Comparison of ENCODE assay signal across 26 cellular contexts in genomic region chrX:18649498-18649951, GRCh38. TPM values are rescaled to one million over a fixed set of nuclear protein-coding genes. Genes with fewer than 3 reads are reported as not detected.
DNase-seq lines count a peak whose midpoint lies in the region; ATAC-seq, FAIRE-seq and TF ChIP-seq lines count a peak whose summit lies in the region.
"Had no signal": no experiment of that assay in that cellular context is flagged by ENCODE, and none has a peak within 500 bp of the region (broad histone marks: within the 10 kb centered on the region; RNA-seq: fewer than 3 reads in every experiment).

No MANE protein-coding gene starts in this region.

- no peak overlapping the region for H2BK15ac ChIP-seq in H1 (ENCODE audit: low read length)
- H2BK15ac ChIP-seq in mesendoderm (replicated peaks; ENCODE audit: low read depth): no peak overlapping the region

- TF ChIP-seq RAD21 in H1 (IDR thresholded peaks at IDR 0.05 in 1 of 2, conservative IDR thresholded peaks at IDR 0.05 in 1 of 2; ENCODE audit: low read depth in 2 of 2, low read length in 2 of 2): no peak

- H2BK5ac ChIP-seq in H1 (ENCODE audit: low read depth, low read length): no peak overlapping the region
- no peak overlapping the region for H2BK5ac ChIP-seq in mesendoderm (ENCODE audit: low read length)

- H2BK20ac ChIP-seq in H1 (ENCODE audit: low read length): no peak overlapping the region

- TF ChIP-seq POLR2A in H1 (IDR thresholded peaks at IDR 0.05; ENCODE audit: control extremely low read depth in 1 of 2, low read depth in 2 of 2, low read length in 2 of 2): no peak
- peak in 1 of 4 donors; percentile 29 for TF ChIP-seq POLR2A in upper lobe of left lung (IDR thresholded peaks at IDR 0.05)

- H3K4me3 ChIP-seq in H1 (ENCODE audit: extremely low read depth in 1 of 4, insufficient read depth in 2 of 4, low read depth in 3 of 4, low read length in 4 of 4): peak overlapping the region in 1 of 4 experiments; percentile 36; a peak in 2 of 8 replicates
- no peak overlapping the region for H3K4me3 ChIP-seq in mesendoderm (ENCODE audit: low read length)
- H3K4me3 ChIP-seq in upper lobe of left lung: no peak overlapping the region
- H3K4me3 ChIP-seq: uterus had no signal

- no peaks in the 10 kb centered on the region for H3K36me3 ChIP-seq in H1 (ENCODE audit: control insufficient read depth in 2 of 4, insufficient read depth in 4 of 4, low read length in 3 of 4)
- H3K36me3 ChIP-seq in mesendoderm (ENCODE audit: control insufficient read depth, insufficient read depth, low read length): no peaks in the 10 kb centered on the region
- H3K36me3 ChIP-seq in upper lobe of left lung: no peaks in the 10 kb centered on the region
- H3K36me3 ChIP-seq: uterus had no signal

- no peak overlapping the region for H3K4ac ChIP-seq in H1 (replicated peaks; ENCODE audit: insufficient read length, low read depth, low read length)
- H3K4ac ChIP-seq in mesendoderm (ENCODE audit: low read depth, low read length): no peak overlapping the region

- no peak overlapping the region for H3K9ac ChIP-seq in H1 (replicated peaks in 1 of 4; ENCODE audit: extremely low read depth in 1 of 4, low read depth in 3 of 4, low read length in 3 of 4)
- H3K9ac ChIP-seq in mesendoderm (ENCODE audit: low read length): no peak overlapping the region
- H3K9ac ChIP-seq: KMS-11 had no signal

- H2AFZ ChIP-seq in H1 (ENCODE audit: low read length): peak overlapping the region; percentile 2; the same call in 1 of the 2 replicates

- ATAC-seq in upper lobe of left lung (ENCODE audit: low FRiP score in 2 of 2) (peak in 1 of 2 donors; percentile 86), GM18867 (IDR thresholded peaks at IDR 0.05; ENCODE audit: unreplicated experiment) (no peak), GM21447 (IDR thresholded peaks at IDR 0.05; ENCODE audit: unreplicated experiment) (no peak)
- ATAC-seq: naive thymus-derived CD8-positive, alpha-beta T cell; Panc1; T-helper 17 cell had no signal

- H4K8ac ChIP-seq in H1 (ENCODE audit: extremely low read depth, insufficient read depth, low read length) (no peak overlapping the region), mesendoderm (ENCODE audit: low read depth, low read length) (no peak overlapping the region)

- CTCF ChIA-PET in H1 (lab: Charles Lee; ENCODE audit: partially characterized antibody): interaction anchor here (1.6 kb wide), 1 partner anchor 27 kb away, joined by 3 read pairs; no protein-coding TSS in a partner anchor

- FAIRE-seq in H1 (lab: Jason Lieb, UNC): peak; percentile 48
- FAIRE-seq: D721Med, frontal cortex had no signal

- no peaks in the 10 kb centered on the region for H3K27me3 ChIP-seq in H1 (replicated peaks in 1 of 4; ENCODE audit: control insufficient read depth in 3 of 4, extremely low read depth in 1 of 4, insufficient read depth in 3 of 4, low read length in 3 of 4)
- no peaks in the 10 kb centered on the region for H3K27me3 ChIP-seq in mesendoderm (ENCODE audit: insufficient read depth, low read length, poor library complexity)
- H3K27me3 ChIP-seq in upper lobe of left lung: no peaks in the 10 kb centered on the region
- H3K27me3 ChIP-seq: uterus had no signal

- H3K23ac ChIP-seq in H1 (ENCODE audit: insufficient read length) (no peak overlapping the region), mesendoderm (ENCODE audit: low read length) (no peak overlapping the region)

- DNase-seq in NCI-H82 (lab: John Stamatoyannopoulos, UW) (peak; percentile 63), NCI-H82 treated with DMSO at 0.1 percent for 48 hours (lab: John Stamatoyannopoulos, UW; ENCODE audit: unreplicated experiment) (no peak), H1 (ENCODE audit: low read depth in 1 of 2, low spot score in 2 of 2) (peak in 1 of 2 experiments; percentile 49), mesendoderm (peak; percentile 32), upper lobe of left lung (peak; percentile 53 to 65), NCI-H2081 treated with DMSO at 0.1 percent for 48 hours (lab: John Stamatoyannopoulos, UW) (no peak)
- DNase-seq: activated CD8-positive, alpha-beta memory T cell treated with anti-CD3 and anti-CD28 coated beads, Interleukin-2, amount 50 U/mL, for 4 hours; activated naive CD8-positive, alpha-beta T cell treated with anti-CD3 and anti-CD28 coated beads for 36 hours; HCEC 1CT; naive thymus-derived CD8-positive, alpha-beta T cell; NCI-H146; NCI-H226; posterior cingulate gyrus; T-helper 17 cell; uterus had no signal

- H3K4me1 ChIP-seq in H1 (replicated peaks in 1 of 4; ENCODE audit: control insufficient read depth in 3 of 4, insufficient read depth in 4 of 4, low read length in 3 of 4): peaks cover 0 to 6% (median 3%) of the 10 kb centered on the region in 4 experiments; a peak in 6 of 7 replicates
- no peaks in the 10 kb centered on the region for H3K4me1 ChIP-seq in mesendoderm (ENCODE audit: control insufficient read depth, low read depth, low read length)
- H3K4me1 ChIP-seq in upper lobe of left lung: no peaks in the 10 kb centered on the region
- H3K4me1 ChIP-seq: uterus had no signal

- H4K20me1 ChIP-seq in H1 (replicated peaks in 1 of 2; ENCODE audit: control insufficient read depth in 1 of 2, insufficient read depth in 2 of 2, low read length in 2 of 2): no peaks in the 10 kb centered on the region

- no peak overlapping the region for H3K56ac ChIP-seq in H1 (replicated peaks; ENCODE audit: insufficient read length, low read depth, low read length)
- H3K56ac ChIP-seq in mesendoderm (ENCODE audit: low read length): no peak overlapping the region

- H3K18ac ChIP-seq in H1 (ENCODE audit: extremely low read depth, low read length): no peak overlapping the region
- no peak overlapping the region for H3K18ac ChIP-seq in mesendoderm (ENCODE audit: low read length)

- H3K79me2 ChIP-seq in H1 (ENCODE audit: control insufficient read depth in 1 of 2, insufficient read depth in 2 of 2, low read length in 2 of 2) (no peaks in the 10 kb centered on the region), mesendoderm (ENCODE audit: control insufficient read depth, insufficient read depth, low read length) (no peaks in the 10 kb centered on the region)

- no peaks in the 10 kb centered on the region for H3K23me2 ChIP-seq in H1 (ENCODE audit: low read depth, low read length)

- H2AK5ac ChIP-seq in H1 (ENCODE audit: low read depth, low read length): no peak overlapping the region
- H2AK5ac ChIP-seq in mesendoderm (ENCODE audit: low read length): no peak overlapping the region

- H3K9me3 ChIP-seq in H1 (ENCODE audit: insufficient read depth in 2 of 2, low read depth in 1 of 2, low read length in 1 of 2) (no peaks in the 10 kb centered on the region), upper lobe of left lung (no peaks in the 10 kb centered on the region)
- H3K9me3 ChIP-seq: uterus had no signal

- H3K27ac ChIP-seq in H1 (ENCODE audit: low read depth, low read length) (no peak overlapping the region), mesendoderm (ENCODE audit: low read depth, low read length) (no peak overlapping the region), upper lobe of left lung (peak overlapping the region; percentile 4 to 80 (median 32))
- H3K27ac ChIP-seq: C4-2B, KMS-11, uterus had no signal

- no peak for TF ChIP-seq EP300 in H1 (IDR thresholded peaks at IDR 0.05; ENCODE audit: borderline replicate concordance in 1 of 2, low read depth in 2 of 2, low read length in 2 of 2)
- TF ChIP-seq EP300 in upper lobe of left lung (IDR thresholded peaks at IDR 0.05): peak in 1 of 4 donors; percentile 22

- H2BK120ac ChIP-seq in H1 (replicated peaks; ENCODE audit: low read depth, low read length) (no peak overlapping the region), mesendoderm (ENCODE audit: low read depth, low read length) (no peak overlapping the region)

- POLR2A ChIA-PET in H1 (lab: Charles Lee; ENCODE audit: partially characterized antibody): interaction anchor here (1.3 kb wide), 1 partner anchor 9 kb away, joined by 5 read pairs; no protein-coding TSS in a partner anchor

- no peak overlapping the region for H4K91ac ChIP-seq in H1 (replicated peaks; ENCODE audit: insufficient read length, low read length)

- no peak overlapping the region for H2BK12ac ChIP-seq in H1 (ENCODE audit: low read depth, low read length)

- H3K14ac ChIP-seq in H1 (ENCODE audit: insufficient read length): no peak overlapping the region

- TF ChIP-seq CTCF in H1 (IDR thresholded peaks at IDR 0.05; ENCODE audit: control extremely low read depth in 1 of 3, insufficient read depth in 1 of 3, low read depth in 1 of 3, low read length in 3 of 3) (no peak), upper lobe of left lung (IDR thresholded peaks at IDR 0.05) (no peak)

- H3K79me1 ChIP-seq in H1 (ENCODE audit: low read depth, low read length): no peaks in the 10 kb centered on the region
- no peaks in the 10 kb centered on the region for H3K79me1 ChIP-seq in mesendoderm (ENCODE audit: low read length)

- 18% methylated on average over 8 of the region's 9 CpGs; no CpG with 5 or more reads in 1 of the 2 experiments for WGBS in H1 (ENCODE audit: extremely low coverage in 1 of 2, insufficient coverage in 1 of 2, insufficient read length in 1 of 2, insufficient replicate concordance in 2 of 2, low coverage in 1 of 2, low lambda C conversion rate in 2 of 2, missing lambda C conversion rate in 1 of 2), 2 experiments
- no CpG with 5 or more reads among the region's 9 CpGs for WGBS in mesendoderm (ENCODE audit: extremely low coverage, insufficient coverage, low lambda C conversion rate)
- 55 to 59% methylated on average over 4 to 9 of the region's 9 CpGs for WGBS in upper lobe of left lung, 2 donors

- peak overlapping the region; percentile 26 to 49; a peak in 3 of 4 replicates for H3K4me2 ChIP-seq in H1 (ENCODE audit: insufficient read depth in 1 of 2, low read depth in 2 of 2, low read length in 2 of 2)
- H3K4me2 ChIP-seq in mesendoderm (ENCODE audit: low read length): no peak overlapping the region
- H3K4me2 ChIP-seq: KMS-11 had no signal

- H4K5ac ChIP-seq in H1 (ENCODE audit: insufficient read length, low read depth, low read length) (no peak overlapping the region), mesendoderm (ENCODE audit: low read length) (no peak overlapping the region)

RNA-seq across cellular contexts. Expression of gene RS1, which starts 22.4 kb away (rescaled TPM):
- total RNA-seq in H1 (2021; fragmentation: NEBNext Ultra II Directional; extraction: Animal tissue kit (Norgen Biotek cat#: 25700)): 0.15 TPM in 1 of 2 replicates, not detected in the other
- 0.02 and 0.03 TPM in 2 replicates for polyA plus RNA-seq in H1 (2011; rRNA removed)
- 0.05 TPM for polyA plus RNA-seq in H1 (2011; cell fraction: cytosol; rRNA removed)
- 0.03 TPM for polyA plus RNA-seq in H1 (2011; cell fraction: nucleus; rRNA removed)
- 0.07 to 0.19 TPM (median 0.14 TPM) in 4 replicates for polyA plus RNA-seq in H1 (2012, experiment 1 of 2)
- polyA plus RNA-seq in H1 (2012, experiment 2 of 2): not detected
- not detected for polyA plus RNA-seq in H1 (2013, experiment 1 of 2)
- polyA plus RNA-seq in H1 (2013, experiment 2 of 2): 0.04 TPM
- 0.16 TPM in 1 of 2 replicates, not detected in the other for polyA minus RNA-seq in H1 (2011; rRNA and poly(A)+ RNA removed)
- not detected for polyA minus RNA-seq in H1 (2011; cell fraction: cytosol; rRNA and poly(A)+ RNA removed)
- polyA minus RNA-seq in H1 (2011; cell fraction: nucleus; rRNA and poly(A)+ RNA removed): not detected
- polyA plus RNA-seq in mesendoderm (2013, experiment 1 of 2): not detected
- not detected for polyA plus RNA-seq in mesendoderm (2013, experiment 2 of 2)
- 1 to 10 TPM; 1.0 to 6.7 (median 4.9) TPM for total RNA-seq in upper lobe of left lung
- total RNA-seq: activated naive CD8-positive, alpha-beta T cell treated with anti-CD3 and anti-CD28 coated beads for 36 hours; activated T-helper 2 cell treated with anti-CD3 and anti-CD28 coated beads, Interferon-gamma antibody, Interleukin-2, Interleukin-4, amounts not matched to agents 10 μg/mL and 5 μg/mL and 100 μg/mL, durations not matched to agents 14 hours and 24 hours and 36 hours; chondrocyte; epithelial cell of proximal tubule; frontal cortex; kidney epithelial cell; naive thymus-derived CD8-positive, alpha-beta T cell; T-helper 17 cell; uterus had no signal
- polyA plus RNA-seq: naive thymus-derived CD8-positive, alpha-beta T cell had no signal

RNA-seq across cellular contexts. Expression of gene PPEF1, which starts 57.9 kb away (rescaled TPM):
- 0.30 and 0.34 TPM in 2 replicates for total RNA-seq in H1 (2021; fragmentation: NEBNext Ultra II Directional; extraction: Animal tissue kit (Norgen Biotek cat#: 25700))
- 0.08 and 0.17 TPM in 2 replicates for polyA plus RNA-seq in H1 (2011; rRNA removed)
- polyA plus RNA-seq in H1 (2011; cell fraction: cytosol; rRNA removed): 0.06 TPM
- 0.13 TPM for polyA plus RNA-seq in H1 (2011; cell fraction: nucleus; rRNA removed)
- polyA plus RNA-seq in H1 (2012, experiment 1 of 2): 0.05 to 0.41 TPM (median 0.13 TPM) in 4 replicates
- polyA plus RNA-seq in H1 (2012, experiment 2 of 2): not detected
- 0.39 TPM for polyA plus RNA-seq in H1 (2013, experiment 1 of 2)
- 0.09 TPM for polyA plus RNA-seq in H1 (2013, experiment 2 of 2)
- polyA minus RNA-seq in H1 (2011; rRNA and poly(A)+ RNA removed): 0.50 and 1.6 TPM in 2 replicates
- polyA minus RNA-seq in H1 (2011; cell fraction: cytosol; rRNA and poly(A)+ RNA removed): not detected
- not detected for polyA minus RNA-seq in H1 (2011; cell fraction: nucleus; rRNA and poly(A)+ RNA removed)
- polyA plus RNA-seq in mesendoderm (2013, experiment 1 of 2): 0.20 TPM
- polyA plus RNA-seq in mesendoderm (2013, experiment 2 of 2): 0.24 TPM
- total RNA-seq in upper lobe of left lung: 1 to 10 TPM in 1 of 6 donors, under 1 TPM in 3, not detected in 2; 0.20 to 6.7 (median 0.36) TPM
- total RNA-seq: activated naive CD8-positive, alpha-beta T cell treated with anti-CD3 and anti-CD28 coated beads for 36 hours; activated T-helper 2 cell treated with anti-CD3 and anti-CD28 coated beads, Interferon-gamma antibody, Interleukin-2, Interleukin-4, amounts not matched to agents 10 μg/mL and 5 μg/mL and 100 μg/mL, durations not matched to agents 14 hours and 24 hours and 36 hours; epithelial cell of proximal tubule; kidney epithelial cell had no signal

Comparison
In these comparisons a context has a peak if more than half of its experiments do, and no peak if none do; other contexts are left out.
1. DNase-seq: peak in NCI-H82 (single experiment), mesendoderm (single experiment) and upper lobe of left lung (2 of 2); none in NCI-H82 treated with DMSO at 0.1 percent for 48 hours (single experiment) and NCI-H2081 treated with DMSO at 0.1 percent for 48 hours (single experiment).
2. H3K27ac ChIP-seq: peak in upper lobe of left lung (4 of 4); none in H1 (single experiment) and mesendoderm (single experiment).